In the genomic region with DNA sequence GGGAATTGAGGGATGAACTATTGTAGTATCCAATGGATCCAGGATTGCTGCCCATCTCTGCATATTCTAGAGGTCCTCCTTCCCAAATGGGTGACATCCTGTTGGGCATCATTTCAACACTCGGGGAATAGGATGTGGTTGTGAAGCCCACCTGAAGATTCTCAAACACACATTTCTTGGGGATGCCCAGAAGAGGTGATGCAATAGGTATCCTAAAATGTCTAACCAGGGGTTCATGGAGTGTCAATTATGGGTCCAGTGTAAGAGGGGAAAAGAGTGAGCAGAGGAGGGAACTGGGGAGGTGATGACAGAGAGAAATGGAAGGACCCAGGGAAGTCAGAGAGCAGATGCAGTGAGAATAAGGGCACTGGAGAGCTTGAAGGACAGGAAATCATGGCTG, we compare ENCODE assay signal across 2 cellular contexts.
A peak's percentile ranks its signal among the peaks of the same experiment; 100 is the strongest.
TF ChIP-seq lines count a peak whose summit lies in the region.

No MANE protein-coding gene starts in this region.

TF ChIP-seq in HepG2, 621 proteins besides CTCF, POLR2A, EP300 and RAD21:
- TF ChIP-seq CEBPB (IDR thresholded peaks at IDR 0.05; ENCODE audit: borderline replicate concordance, low read depth, low read length) (peak; percentile 62; the same call in 1 of the 2 replicates), ZNF746 (CRISPR knock-in tag; IDR thresholded peaks at IDR 0.05) (no peak), ATF7 (IDR thresholded peaks at IDR 0.05) (peak; percentile 64), ATF7 (CRISPR knock-in tag; IDR thresholded peaks at IDR 0.05) (no peak), MAFF (IDR thresholded peaks at IDR 0.05; ENCODE audit: low read depth, low read length) (no peak), ZNF614 (CRISPR knock-in tag; IDR thresholded peaks at IDR 0.05; ENCODE audit: borderline replicate concordance) (no peak)

TF ChIP-seq in K562, 482 proteins besides CTCF, POLR2A, EP300 and RAD21:
- TF ChIP-seq CEBPG (CRISPR knock-in tag; IDR thresholded peaks at IDR 0.05) (no peak), CEBPG (tag; conservative IDR thresholded peaks at IDR 0.05 in 1 of 2, IDR thresholded peaks at IDR 0.05 in 1 of 2) (0 out of 4 replicates have a peak, but pooled peaks have one; percentile 11 to 33), ZNF354B (CRISPR knock-in tag; IDR thresholded peaks at IDR 0.05) (no peak), ZNF584 (CRISPR knock-in tag; IDR thresholded peaks at IDR 0.05; ENCODE audit: low read depth) (no peak)
